Comparison of ENCODE assay signal across 20 cellular contexts in the genomic region with DNA sequence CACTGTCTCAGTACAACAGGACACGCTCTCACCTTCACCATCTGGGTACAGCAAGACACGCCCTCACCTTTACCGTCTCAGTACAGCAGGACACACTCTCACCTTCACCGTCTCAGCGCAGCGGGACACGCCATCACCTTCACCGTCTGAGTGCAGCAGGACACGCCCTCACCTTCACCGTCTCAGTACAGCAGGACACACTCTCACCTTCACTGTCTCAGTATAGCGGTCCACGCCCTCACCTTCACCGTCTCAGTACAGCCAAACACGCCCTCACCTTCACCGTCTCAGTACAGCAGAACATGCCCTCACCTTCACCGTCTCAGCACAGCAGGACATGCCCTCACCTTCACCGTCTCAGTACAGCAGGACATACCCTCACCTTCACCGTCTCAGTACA.
A peak's percentile ranks its signal among the peaks of the same experiment; 100 is the strongest.
DNase-seq lines count a peak whose midpoint lies in the region; ATAC-seq, FAIRE-seq and TF ChIP-seq lines count a peak whose summit lies in the region.
"Had no signal": no experiment of that assay in that cellular context is flagged by ENCODE, and none has a peak within 500 bp of the region (broad histone marks: within the 10 kb centered on the region; RNA-seq: fewer than 3 reads in every experiment).

No MANE protein-coding gene starts in this region.

- peaks cover 36% of the 10 kb centered on the region for H3K4me1 Mint-ChIP-seq in type B pancreatic cell (ENCODE audit: unreplicated experiment)

- H3K9me3 ChIP-seq in WERI-Rb-1 (ENCODE audit: severe bottlenecking) (peaks cover 23% of the 10 kb centered on the region), prostate gland (no peaks in the 10 kb centered on the region)

- intact Hi-C loops in Right ventricle myocardium superior (cut with DNase I) = no loop called here
- intact Hi-C loops in left cardiac atrium (cut with DNase I) = no loop called here
- intact Hi-C loops in prostate gland (cut with DNase I) = no loop called here

- WGBS in prostate gland = 81% methylated on average over 18 of the region's 18 CpGs

- H3K36me3 ChIP-seq in WERI-Rb-1 (no peaks in the 10 kb centered on the region), prostate gland (no peaks in the 10 kb centered on the region)
- H3K36me3 ChIP-seq: breast epithelium, MG63, neural progenitor cell, upper lobe of left lung had no signal

- TF ChIP-seq CTCF in WERI-Rb-1 (IDR thresholded peaks at IDR 0.05; ENCODE audit: low read depth, low read length) = no peak
- no peak for TF ChIP-seq CTCF in type B pancreatic cell (conservative IDR thresholded peaks at IDR 0.05)
- TF ChIP-seq CTCF in D721Med (IDR thresholded peaks at IDR 0.05; ENCODE audit: insufficient read depth, missing control alignments) = no peak
- no peak for TF ChIP-seq CTCF in prostate gland (IDR thresholded peaks at IDR 0.05)

- no peak overlapping the region for H3K4me3 ChIP-seq in WERI-Rb-1 (ENCODE audit: low read depth, low read length)
- H3K4me3 ChIP-seq in prostate gland = no peak overlapping the region
- H3K4me3 ChIP-seq: breast epithelium, lung, MG63, neural progenitor cell, upper lobe of left lung had no signal

- no peak overlapping the region for H3K27ac Mint-ChIP-seq in type B pancreatic cell
- H3K27ac Mint-ChIP-seq: activated B cell treated with CpG ODN at 0.5 μM for 24 hours; CD8-positive, alpha-beta memory T cell; neural progenitor cell had no signal

- no peak overlapping the region for H3K27ac ChIP-seq in WERI-Rb-1
- no peak overlapping the region for H3K27ac ChIP-seq in prostate gland
- H3K27ac ChIP-seq in substantia nigra (ENCODE audit: low read depth, low read length, poor library complexity, severe bottlenecking) = no peak overlapping the region
- H3K27ac ChIP-seq: breast epithelium, neural progenitor cell, upper lobe of left lung had no signal

- FAIRE-seq in D721Med (lab: Jason Lieb, UNC) = no peak

- H3K4me1 ChIP-seq in prostate gland (replicated peaks) = peaks cover 5% of the 10 kb centered on the region

- H3K9me3 Mint-ChIP-seq in type B pancreatic cell = peaks cover 5% of the 10 kb centered on the region

- DNase-seq in Right ventricle myocardium superior (peak; percentile 36), left cardiac atrium (no peak), WERI-Rb-1 (peak; percentile 4), mesenteric fat pad (ENCODE audit: low spot score) (peak; percentile 47), type B pancreatic cell (ENCODE audit: extremely low spot score, unreplicated experiment) (peak; percentile 47), D721Med (ENCODE audit: insufficient read length, low spot score) (no peak), prostate gland (ENCODE audit: low spot score) (no peak), substantia nigra (lab: John Stamatoyannopoulos, UW) (no peak)
- DNase-seq: activated B cell treated with CpG ODN at 0.5 μM for 24 hours; activated naive CD4-positive, alpha-beta T cell treated with anti-CD3 and anti-CD28 coated beads, Interleukin-2, amount 50 U/mL, for 16 hours; effector memory CD4-positive, alpha-beta T cell; H7; MG63; NCI-H2029; NCI-H774; upper lobe of left lung had no signal

- no peak overlapping the region for H3K4me3 Mint-ChIP-seq in type B pancreatic cell
- H3K4me3 Mint-ChIP-seq: activated B cell treated with CpG ODN at 0.5 μM for 24 hours; CD8-positive, alpha-beta memory T cell; neural progenitor cell had no signal

- ATAC-seq in Right ventricle myocardium superior (ENCODE audit: poor library complexity) = no peak
- no peak for ATAC-seq in left cardiac atrium

- H3K27me3 Mint-ChIP-seq in type B pancreatic cell = peaks cover 13% of the 10 kb centered on the region
- H3K27me3 Mint-ChIP-seq: activated B cell treated with CpG ODN at 0.5 μM for 24 hours had no signal

- no peaks in the 10 kb centered on the region for H3K36me3 Mint-ChIP-seq in type B pancreatic cell
- H3K36me3 Mint-ChIP-seq: neural progenitor cell had no signal

- H3K27me3 ChIP-seq in WERI-Rb-1 (ENCODE audit: insufficient read depth, low read depth, severe bottlenecking) (no peaks in the 10 kb centered on the region), prostate gland (replicated peaks; ENCODE audit: insufficient read depth) (no peaks in the 10 kb centered on the region)
- H3K27me3 ChIP-seq: breast epithelium, MG63, neural progenitor cell, upper lobe of left lung had no signal

- no peak for TF ChIP-seq POLR2A in prostate gland (IDR thresholded peaks at IDR 0.05)

Comparison
In these comparisons a context has a peak if more than half of its experiments do, and no peak if none do; other contexts are left out.
1. DNase-seq: peak in Right ventricle myocardium superior (single experiment), WERI-Rb-1 (single experiment), mesenteric fat pad (single experiment) and type B pancreatic cell (single experiment); none in left cardiac atrium (single experiment), D721Med (single experiment), prostate gland (single experiment) and substantia nigra (0 of 49).